Comparison of ENCODE assay signal across 1 cellular context in genomic region chr1:207654320-207654719, GRCh38.
TF ChIP-seq lines count a peak whose summit lies in the region.

No MANE protein-coding gene starts in this region.

TF ChIP-seq in liver, 16 proteins besides CTCF, POLR2A, EP300 and RAD21 (continued from another document):
- no peak for TF ChIP-seq ZBTB33 (IDR thresholded peaks at IDR 0.05)
- TF ChIP-seq HNF4A (conservative IDR thresholded peaks at IDR 0.05) = no peak
- TF ChIP-seq, protein P1, sequence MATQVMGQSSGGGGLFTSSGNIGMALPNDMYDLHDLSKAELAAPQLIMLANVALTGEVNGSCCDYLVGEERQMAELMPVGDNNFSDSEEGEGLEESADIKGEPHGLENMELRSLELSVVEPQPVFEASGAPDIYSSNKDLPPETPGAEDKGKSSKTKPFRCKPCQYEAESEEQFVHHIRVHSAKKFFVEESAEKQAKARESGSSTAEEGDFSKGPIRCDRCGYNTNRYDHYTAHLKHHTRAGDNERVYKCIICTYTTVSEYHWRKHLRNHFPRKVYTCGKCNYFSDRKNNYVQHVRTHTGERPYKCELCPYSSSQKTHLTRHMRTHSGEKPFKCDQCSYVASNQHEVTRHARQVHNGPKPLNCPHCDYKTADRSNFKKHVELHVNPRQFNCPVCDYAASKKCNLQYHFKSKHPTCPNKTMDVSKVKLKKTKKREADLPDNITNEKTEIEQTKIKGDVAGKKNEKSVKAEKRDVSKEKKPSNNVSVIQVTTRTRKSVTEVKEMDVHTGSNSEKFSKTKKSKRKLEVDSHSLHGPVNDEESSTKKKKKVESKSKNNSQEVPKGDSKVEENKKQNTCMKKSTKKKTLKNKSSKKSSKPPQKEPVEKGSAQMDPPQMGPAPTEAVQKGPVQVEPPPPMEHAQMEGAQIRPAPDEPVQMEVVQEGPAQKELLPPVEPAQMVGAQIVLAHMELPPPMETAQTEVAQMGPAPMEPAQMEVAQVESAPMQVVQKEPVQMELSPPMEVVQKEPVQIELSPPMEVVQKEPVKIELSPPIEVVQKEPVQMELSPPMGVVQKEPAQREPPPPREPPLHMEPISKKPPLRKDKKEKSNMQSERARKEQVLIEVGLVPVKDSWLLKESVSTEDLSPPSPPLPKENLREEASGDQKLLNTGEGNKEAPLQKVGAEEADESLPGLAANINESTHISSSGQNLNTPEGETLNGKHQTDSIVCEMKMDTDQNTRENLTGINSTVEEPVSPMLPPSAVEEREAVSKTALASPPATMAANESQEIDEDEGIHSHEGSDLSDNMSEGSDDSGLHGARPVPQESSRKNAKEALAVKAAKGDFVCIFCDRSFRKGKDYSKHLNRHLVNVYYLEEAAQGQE (IDR thresholded peaks at IDR 0.05) = no peak
- TF ChIP-seq JUND (IDR thresholded peaks at IDR 0.05) = no peak
- TF ChIP-seq YY1 (IDR thresholded peaks at IDR 0.05) = no peak
- no peak for TF ChIP-seq FOXA1 (IDR thresholded peaks at IDR 0.05)
- no peak for TF ChIP-seq EGR1 (IDR thresholded peaks at IDR 0.05; ENCODE audit: low read depth in 2 of 2)
- TF ChIP-seq NR2F2 (IDR thresholded peaks at IDR 0.05) = no peak
- TF ChIP-seq TAF1 (conservative IDR thresholded peaks at IDR 0.05) = no peak
- no peak for TF ChIP-seq SP1 (IDR thresholded peaks at IDR 0.05)
- no peak for TF ChIP-seq RXRA (IDR thresholded peaks at IDR 0.05)
- no peak for TF ChIP-seq GABPA (IDR thresholded peaks at IDR 0.05 in 1 of 2, conservative IDR thresholded peaks at IDR 0.05 in 1 of 2)
- TF ChIP-seq, protein P2, sequence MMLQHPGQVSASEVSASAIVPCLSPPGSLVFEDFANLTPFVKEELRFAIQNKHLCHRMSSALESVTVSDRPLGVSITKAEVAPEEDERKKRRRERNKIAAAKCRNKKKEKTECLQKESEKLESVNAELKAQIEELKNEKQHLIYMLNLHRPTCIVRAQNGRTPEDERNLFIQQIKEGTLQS (IDR thresholded peaks at IDR 0.05) = no peak
